Comparison of ENCODE assay signal across 12 cellular contexts in the genomic region with DNA sequence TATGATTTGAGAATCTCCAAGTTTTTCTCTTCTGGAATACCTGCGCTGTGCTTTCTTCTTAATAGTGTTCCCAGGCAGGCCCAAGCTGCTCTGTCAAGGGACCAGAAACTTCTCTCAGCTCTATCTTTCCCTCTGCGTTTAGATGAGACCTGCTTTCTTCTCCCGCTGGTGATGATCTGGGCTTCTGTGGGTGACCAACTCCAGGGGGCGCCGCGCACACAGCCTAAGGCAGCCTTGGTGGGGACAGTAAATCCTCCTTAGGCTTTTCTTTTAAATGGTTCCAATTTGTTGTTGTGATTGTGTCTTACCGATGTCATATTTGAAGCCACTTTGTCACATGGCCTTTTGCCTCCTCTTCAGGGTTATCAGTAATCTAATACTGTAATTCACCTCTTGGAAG.
DNase-seq lines count a peak whose midpoint lies in the region; TF ChIP-seq lines count a peak whose summit lies in the region.
"Had no signal": no experiment of that assay in that cellular context is flagged by ENCODE, and none has a peak within 500 bp of the region (broad histone marks: within the 10 kb centered on the region; RNA-seq: fewer than 3 reads in every experiment).

No MANE protein-coding gene starts in this region.

- no peaks in the 10 kb centered on the region for H3K36me3 Mint-ChIP-seq in endothelial cell (ENCODE audit: low read depth, unreplicated experiment)
- H3K36me3 Mint-ChIP-seq: activated naive CD4-positive, alpha-beta T cell treated with anti-CD3 and anti-CD28 coated beads, Interleukin-2, amount 10 ng/mL, durations not matched to agents 7 days and 5 days had no signal

- no peak overlapping the region for H3K4me3 Mint-ChIP-seq in endothelial cell (ENCODE audit: unreplicated experiment)
- H3K4me3 Mint-ChIP-seq: activated naive CD4-positive, alpha-beta T cell treated with anti-CD3 and anti-CD28 coated beads, Interleukin-2, amount 10 ng/mL, durations not matched to agents 7 days and 5 days had no signal

- no peaks in the 10 kb centered on the region for H3K9me3 Mint-ChIP-seq in endothelial cell (ENCODE audit: unreplicated experiment)
- H3K9me3 Mint-ChIP-seq: activated naive CD4-positive, alpha-beta T cell treated with anti-CD3 and anti-CD28 coated beads, Interleukin-2, amount 10 ng/mL, durations not matched to agents 7 days and 5 days had no signal

- peaks cover 20% of the 10 kb centered on the region for H3K4me1 Mint-ChIP-seq in endothelial cell (ENCODE audit: unreplicated experiment)

- H3K4me3 ChIP-seq in foreskin fibroblast (ENCODE audit: low read depth in 1 of 2, low read length in 2 of 2) = no peak overlapping the region
- H3K4me3 ChIP-seq: prostate gland had no signal

- no peak overlapping the region for H3K27ac ChIP-seq in 22Rv1
- no peak overlapping the region for H3K27ac ChIP-seq in C4-2B
- H3K27ac ChIP-seq: KMS-11, prostate gland had no signal

- H3K27me3 Mint-ChIP-seq in endothelial cell (ENCODE audit: unreplicated experiment) = no peaks in the 10 kb centered on the region

- TF ChIP-seq CTCF in 22Rv1 (IDR thresholded peaks at IDR 0.05) = peak; percentile 51
- TF ChIP-seq CTCF in C4-2B (conservative IDR thresholded peaks at IDR 0.05) = peak; percentile 7; the same call in 1 of the 2 replicates
- peak; percentile 50 for TF ChIP-seq CTCF in endothelial cell (IDR thresholded peaks at IDR 0.05; ENCODE audit: unreplicated experiment)
- no peak for TF ChIP-seq CTCF in foreskin fibroblast (IDR thresholded peaks at IDR 0.05; ENCODE audit: low read depth, low read length)

- peak; percentile 0 for DNase-seq in NCI-H69 (lab: John Stamatoyannopoulos, UW)
- peak; percentile 67 for DNase-seq in endothelial cell (ENCODE audit: low spot score)
- no peak for DNase-seq in foreskin fibroblast
- DNase-seq in EL = no peak
- DNase-seq in NCI-H446 (lab: John Stamatoyannopoulos, UW) = no peak
- no peak for DNase-seq in NCI-H187 treated with DMSO at 0.1 percent for 48 hours (lab: John Stamatoyannopoulos, UW)
- DNase-seq: activated naive CD4-positive, alpha-beta T cell treated with anti-CD3 and anti-CD28 coated beads, Interleukin-2, amount 10 ng/mL, durations not matched to agents 7 days and 5 days; DMS79 had no signal

- H3K27ac Mint-ChIP-seq in endothelial cell (ENCODE audit: unreplicated experiment) = no peak overlapping the region
- H3K27ac Mint-ChIP-seq: activated naive CD4-positive, alpha-beta T cell treated with anti-CD3 and anti-CD28 coated beads, Interleukin-2, amount 10 ng/mL, durations not matched to agents 7 days and 5 days had no signal

Comparison
In these comparisons a context has a peak if more than half of its experiments do, and no peak if none do; other contexts are left out.
1. DNase-seq: peak in NCI-H69 (single experiment) and endothelial cell (single experiment); none in foreskin fibroblast (0 of 2), EL (single experiment), NCI-H446 (0 of 2) and NCI-H187 treated with DMSO at 0.1 percent for 48 hours (single experiment).